In genomic region chr12:47892819-47893218, GRCh38 we compare ENCODE assay signal across 25 cellular contexts. TPM values are rescaled to one million over a fixed set of nuclear protein-coding genes. Genes with fewer than 3 reads are reported as not detected.
A peak's percentile ranks its signal among the peaks of the same experiment; 100 is the strongest.
DNase-seq lines count a peak whose midpoint lies in the region; ATAC-seq, FAIRE-seq and TF ChIP-seq lines count a peak whose summit lies in the region.
"Had no signal": no experiment of that assay in that cellular context is flagged by ENCODE, and none has a peak within 500 bp of the region (broad histone marks: within the 10 kb centered on the region; RNA-seq: fewer than 3 reads in every experiment).

No MANE protein-coding gene starts in this region.

- H4K20me1 ChIP-seq in HepG2 (ENCODE audit: insufficient read depth, low read length) = no peaks in the 10 kb centered on the region

- H3K9me3 ChIP-seq in parathyroid adenoma (ENCODE audit: control insufficient read depth, low read length) (no peaks in the 10 kb centered on the region), HepG2 (ENCODE audit: low read length) (no peaks in the 10 kb centered on the region)
- H3K9me3 ChIP-seq: esophagus muscularis mucosa, stomach had no signal

- TF ChIP-seq EP300 in HepG2 (IDR thresholded peaks at IDR 0.05; ENCODE audit: low read depth in 2 of 2, low read length in 2 of 2) (no peak), HepG2 (CRISPR knock-in tag; IDR thresholded peaks at IDR 0.05; ENCODE audit: borderline replicate concordance) (no peak)

- FAIRE-seq in HepG2 (lab: Jason Lieb, UNC) = no peak
- FAIRE-seq: islet of Langerhans had no signal

- H3K27ac ChIP-seq in parathyroid adenoma (peak overlapping the region; percentile 96), HepG2 (ENCODE audit: extremely low read length, insufficient read depth, low read length) (no peak overlapping the region)
- H3K27ac ChIP-seq: C4-2B, cardiac muscle cell, esophagus muscularis mucosa, stomach had no signal

- peaks cover 43% of the 10 kb centered on the region for H3K79me2 ChIP-seq in parathyroid adenoma
- H3K79me2 ChIP-seq in HepG2 (ENCODE audit: insufficient read depth, low read length) = no peaks in the 10 kb centered on the region

- no peak for ATAC-seq in HG03469 (IDR thresholded peaks at IDR 0.05; ENCODE audit: unreplicated experiment)
- ATAC-seq in HepG2 = no peak
- ATAC-seq: Right ventricle myocardium inferior, T-cell had no signal

- TF ChIP-seq RAD21 in HepG2 (CRISPR knock-in tag; IDR thresholded peaks at IDR 0.05) = no peak

- no peak overlapping the region for H3K9ac ChIP-seq in parathyroid adenoma
- H3K9ac ChIP-seq in HepG2 (ENCODE audit: insufficient read depth, low read depth, low read length) = no peak overlapping the region

- CTCF ChIA-PET in HepG2 (lab: Yijun Ruan, JAX; ENCODE audit: low intra/inter-chr PET ratio, low total read pairs) = no interaction called here

- no peaks in the 10 kb centered on the region for H3K27me3 ChIP-seq in parathyroid adenoma (ENCODE audit: control insufficient read depth, insufficient read depth, low read length)
- H3K27me3 ChIP-seq in HepG2 (ENCODE audit: control insufficient read depth in 1 of 2, insufficient read depth in 2 of 2, low read length in 2 of 2) = no peaks in the 10 kb centered on the region; a peak in 1 of 5 replicates
- H3K27me3 ChIP-seq: stomach had no signal

- H3K4me3 Mint-ChIP-seq in T-helper 1 cell treated with Interleukin-12 subunit alpha and Interleukin-12 subunit beta and Interleukin-4 antibody, amounts not matched to agents 30 μg/mL and 1 μg/mL, for 36 hours = peak overlapping the region; percentile 48
- H3K4me3 Mint-ChIP-seq: activated B cell treated with CpG ODN at 0.5 μM for 24 hours, T-cell had no signal

- no peak overlapping the region for H2AFZ ChIP-seq in parathyroid adenoma
- no peak overlapping the region for H2AFZ ChIP-seq in HepG2 (ENCODE audit: low read length)

- no peaks in the 10 kb centered on the region for H3K9me3 Mint-ChIP-seq in T-helper 1 cell treated with Interleukin-12 subunit alpha and Interleukin-12 subunit beta and Interleukin-4 antibody, amounts not matched to agents 30 μg/mL and 1 μg/mL, for 36 hours
- H3K9me3 Mint-ChIP-seq: activated B cell treated with CpG ODN at 0.5 μM for 24 hours, T-cell had no signal

- WGBS in HepG2 (ENCODE audit: low lambda C conversion rate) = 48% methylated on average over 5 of the region's 5 CpGs

- H3K36me3 ChIP-seq in parathyroid adenoma (ENCODE audit: control insufficient read depth, insufficient read depth, low read length) = no peaks in the 10 kb centered on the region
- H3K36me3 ChIP-seq in HepG2 (replicated peaks in 1 of 2; ENCODE audit: control insufficient read depth in 1 of 2, insufficient read depth in 2 of 2, low read length in 2 of 2) = no peaks in the 10 kb centered on the region
- H3K36me3 ChIP-seq: cardiac muscle cell, esophagus muscularis mucosa, stomach had no signal

- POLR2A ChIA-PET in HepG2 (lab: Yijun Ruan, JAX) = no interaction called here

- H3K4me2 ChIP-seq in parathyroid adenoma (ENCODE audit: low read length) (no peak overlapping the region), HepG2 (ENCODE audit: low read depth, low read length) (no peak overlapping the region)

- H3K4me3 ChIP-seq in parathyroid adenoma (ENCODE audit: low read depth, low read length) = no peak overlapping the region
- no peak overlapping the region for H3K4me3 ChIP-seq in HepG2 (replicated peaks in 1 of 3; ENCODE audit: insufficient read depth in 1 of 3, low read depth in 2 of 3, low read length in 3 of 3)
- H3K4me3 ChIP-seq: cardiac muscle cell, esophagus muscularis mucosa, stomach had no signal

- H3K27me3 Mint-ChIP-seq in T-helper 1 cell treated with Interleukin-12 subunit alpha and Interleukin-12 subunit beta and Interleukin-4 antibody, amounts not matched to agents 30 μg/mL and 1 μg/mL, for 36 hours (ENCODE audit: low read depth) = no peaks in the 10 kb centered on the region

- in situ Hi-C loops in HepG2 (cut with HindIII; ENCODE audit: extremely low pct_ligation_motif_present, low pct_unique_long_range_greater_than_20kb) = no loop called here

- H3K36me3 Mint-ChIP-seq in T-helper 1 cell treated with Interleukin-12 subunit alpha and Interleukin-12 subunit beta and Interleukin-4 antibody, amounts not matched to agents 30 μg/mL and 1 μg/mL, for 36 hours (ENCODE audit: low read depth) = peaks cover 68% of the 10 kb centered on the region
- H3K36me3 Mint-ChIP-seq: T-cell had no signal

- intact Hi-C loops in HepG2 (cut with micrococcal nuclease; ENCODE audit: unreplicated experiment) = no loop called here

- peaks cover 93% of the 10 kb centered on the region for H3K4me1 Mint-ChIP-seq in T-helper 1 cell treated with Interleukin-12 subunit alpha and Interleukin-12 subunit beta and Interleukin-4 antibody, amounts not matched to agents 30 μg/mL and 1 μg/mL, for 36 hours (ENCODE audit: low read depth)

- H3K4me1 ChIP-seq in parathyroid adenoma (peaks cover 87% of the 10 kb centered on the region), HepG2 (ENCODE audit: insufficient read depth, low read length) (0 out of 2 replicates have a peak, but pooled peaks cover 8% of the 10 kb centered on the region)
- H3K4me1 ChIP-seq: esophagus muscularis mucosa had no signal

- no peak for DNase-seq in T-helper 1 cell
- DNase-seq in Kasumi-1 (lab: John Stamatoyannopoulos, UW) = peak; percentile 27 to 30
- peak; percentile 50 for DNase-seq in fibroblast of gingiva (ENCODE audit: low read depth)
- no peak for DNase-seq in NCI-H446 treated with DMSO at 0.1 percent for 48 hours (lab: John Stamatoyannopoulos, UW)
- no peak for DNase-seq in HepG2 (ENCODE audit: low spot score)
- DNase-seq: 8988T; activated B cell treated with CpG ODN at 0.5 μM for 24 hours; activated CD8-positive, alpha-beta memory T cell treated with anti-CD3 and anti-CD28 coated beads, Interleukin-2, amount 50 U/mL, for 48 hours; activated naive CD4-positive, alpha-beta T cell treated with anti-CD3 and anti-CD28 coated beads, Interleukin-2, amount 50 U/mL, for 16 hours; DMS53; effector CD4-positive, alpha-beta T cell; mesendoderm; NCI-H1694; NCI-H510A; stomach; T-cell had no signal

- peak overlapping the region; percentile 86 for H3K27ac Mint-ChIP-seq in T-helper 1 cell treated with Interleukin-12 subunit alpha and Interleukin-12 subunit beta and Interleukin-4 antibody, amounts not matched to agents 30 μg/mL and 1 μg/mL, for 36 hours
- H3K27ac Mint-ChIP-seq: activated B cell treated with CpG ODN at 0.5 μM for 24 hours, T-cell had no signal

- no peak for TF ChIP-seq POLR2A in HepG2 (IDR thresholded peaks at IDR 0.05; ENCODE audit: insufficient read depth in 1 of 2, low read depth in 2 of 2, low read length in 2 of 2)

- no peak for TF ChIP-seq CTCF in parathyroid adenoma (IDR thresholded peaks at IDR 0.05)
- no peak for TF ChIP-seq CTCF in HepG2 (CRISPR knock-in tag; IDR thresholded peaks at IDR 0.05)

- no TSS peak for BruUV-seq in HepG2 (replicated peaks; lab: Mats Ljungman, UMichigan)

TF ChIP-seq in HepG2, 621 proteins besides CTCF, POLR2A, EP300 and RAD21 (continues in another document):
- TF ChIP-seq MAFK (conservative IDR thresholded peaks at IDR 0.05 in 1 of 2, IDR thresholded peaks at IDR 0.05 in 1 of 2; ENCODE audit: low read length in 2 of 2) = no peak
- TF ChIP-seq CSRNP2 (CRISPR knock-in tag; conservative IDR thresholded peaks at IDR 0.05; ENCODE audit: low read depth) = no peak
- no peak for TF ChIP-seq ZGPAT (CRISPR knock-in tag; IDR thresholded peaks at IDR 0.05)

RNA-seq across cellular contexts. Expression of gene VDR, which starts 12.0 kb away (rescaled TPM):
- 0.21 and 0.33 TPM in 2 replicates for total RNA-seq in HepG2 (2016; rRNA removed; fragmentation: Illumina TruSeq; extraction: Trizol)
- 0.09 TPM in 1 of 2 replicates, not detected in the other for total RNA-seq in HepG2 (2016; cell fraction: cytosol; rRNA removed; fragmentation: Illumina TruSeq; extraction: Trizol; ENCODE audit: low read depth)
- total RNA-seq in HepG2 (2016; cell fraction: insoluble cytoplasmic fraction; rRNA removed; fragmentation: Illumina TruSeq; extraction: Trizol) = 0.40 and 0.52 TPM in 2 replicates
- total RNA-seq in HepG2 (2016; cell fraction: membrane; rRNA removed; fragmentation: Illumina TruSeq; extraction: Trizol) = 0.14 and 0.22 TPM in 2 replicates
- 0.16 and 0.25 TPM in 2 replicates for total RNA-seq in HepG2 (2016; cell fraction: nucleus; rRNA removed; fragmentation: Illumina TruSeq; extraction: Trizol)
- 0.08 and 0.13 TPM in 2 replicates for polyA plus RNA-seq in HepG2 (2011; rRNA removed)
- polyA plus RNA-seq in HepG2 (2011; cell fraction: cytosol; rRNA removed) = 0.04 and 0.09 TPM in 2 replicates
- 0.10 and 0.21 TPM in 2 replicates for polyA plus RNA-seq in HepG2 (2011; cell fraction: nucleus; rRNA removed)
- polyA plus RNA-seq in HepG2 (2012) = 0.08 and 0.35 TPM in 2 replicates
- polyA plus RNA-seq in HepG2 (2016; cell fraction: cytosol; fragmentation: Illumina TruSeq; extraction: Trizol; ENCODE audit: low read depth) = not detected in 2 replicates
- 0.24 and 0.36 TPM in 2 replicates for polyA plus RNA-seq in HepG2 (2016; cell fraction: insoluble cytoplasmic fraction; fragmentation: Illumina TruSeq; extraction: Trizol; ENCODE audit: low read depth)
- polyA plus RNA-seq in HepG2 (2016; cell fraction: membrane; fragmentation: Illumina TruSeq; extraction: Trizol; ENCODE audit: low read depth) = 0.03 and 0.12 TPM in 2 replicates
- 0.48 and 0.64 TPM in 2 replicates for polyA plus RNA-seq in HepG2 (2016; cell fraction: nucleus; fragmentation: Illumina TruSeq; extraction: Trizol; ENCODE audit: insufficient read depth, low read depth)
- polyA minus RNA-seq in HepG2 (2011; rRNA and poly(A)+ RNA removed; ENCODE audit: low replicate concordance) = 0.16 and 12.3 TPM in 2 replicates
- polyA minus RNA-seq in HepG2 (2011; cell fraction: cytosol; rRNA and poly(A)+ RNA removed) = not detected in 2 replicates
- 0.13 and 0.25 TPM in 2 replicates for polyA minus RNA-seq in HepG2 (2011; cell fraction: nucleus; rRNA and poly(A)+ RNA removed)
- total RNA-seq: cardiac muscle cell had no signal
- polyA plus RNA-seq: cardiac muscle cell, neural cell had no signal

Comparison
In these comparisons a context has a peak if more than half of its experiments do, and no peak if none do; other contexts are left out.
1. DNase-seq: peak in Kasumi-1 (2 of 2) and fibroblast of gingiva (single experiment); none in T-helper 1 cell (0 of 5), NCI-H446 treated with DMSO at 0.1 percent for 48 hours (single experiment) and HepG2 (single experiment).